ENCODE assay signal across 9 cellular contexts in genomic region chr5:170278611-170279500, GRCh38. TPM values are rescaled to one million over a fixed set of nuclear protein-coding genes. Genes with fewer than 3 reads are reported as not detected.
A peak's percentile ranks its signal among the peaks of the same experiment; 100 is the strongest.
DNase-seq lines count a peak whose midpoint lies in the region; ATAC-seq and TF ChIP-seq lines count a peak whose summit lies in the region.
"Had no signal": no experiment of that assay in that cellular context is flagged by ENCODE, and none has a peak within 500 bp of the region (broad histone marks: within the 10 kb centered on the region; RNA-seq: fewer than 3 reads in every experiment).

No MANE protein-coding gene starts in this region.

- peaks cover 8% of the 10 kb centered on the region for H3K27me3 ChIP-seq in neural progenitor cell

- no peak overlapping the region for H3K27ac ChIP-seq in neural progenitor cell

- peaks cover 4% of the 10 kb centered on the region for H3K9me3 Mint-ChIP-seq in neural progenitor cell

- peaks cover 23% of the 10 kb centered on the region for H3F3A ChIP-seq in neural progenitor cell (ENCODE audit: low read depth)

- H3K4me2 ChIP-seq in neural progenitor cell, result peak overlapping the region; percentile 57

- no peak for TF ChIP-seq CTCF in neural progenitor cell (IDR thresholded peaks at IDR 0.05)

- H3K4me3 ChIP-seq in neural progenitor cell, result no peak overlapping the region

- no peak overlapping the region for H3K9ac ChIP-seq in neural progenitor cell

- ATAC-seq in GM18861 (IDR thresholded peaks at IDR 0.05; ENCODE audit: unreplicated experiment), result peak; percentile 91
- ATAC-seq in HG02973 (IDR thresholded peaks at IDR 0.05; ENCODE audit: unreplicated experiment), result peak; percentile 79

- no peak overlapping the region for H3K27ac Mint-ChIP-seq in neural progenitor cell

- H3K4me3 Mint-ChIP-seq in neural progenitor cell, result no peak overlapping the region

- H3K4me1 Mint-ChIP-seq in neural progenitor cell, result peaks cover 27% of the 10 kb centered on the region

- no peaks in the 10 kb centered on the region for H3K79me2 ChIP-seq in neural progenitor cell (ENCODE audit: low read depth)

- H3K4me1 ChIP-seq in neural progenitor cell, result peaks cover 32% of the 10 kb centered on the region

- peak; percentile 26 for DNase-seq in SK-N-DZ (ENCODE audit: low spot score)
- peak; percentile 85 for DNase-seq in activated gamma-delta T cell treated with anti-CD3 and anti-CD28 coated beads, Interleukin-2, amount 50 U/mL, for 16 hours (ENCODE audit: low read depth)
- DNase-seq in neural progenitor cell (ENCODE audit: low spot score), result peak; percentile 49
- DNase-seq in ureter (ENCODE audit: low spot score), result peak; percentile 64
- no peak for DNase-seq in globus pallidus (ENCODE audit: low spot score)
- DNase-seq in NCI-H1417 (lab: John Stamatoyannopoulos, UW), result no peak
- DNase-seq: IMR-90 had no signal

- no peaks in the 10 kb centered on the region for H3K36me3 Mint-ChIP-seq in neural progenitor cell

- H3K36me3 ChIP-seq in neural progenitor cell, result no peaks in the 10 kb centered on the region

- H4K20me1 ChIP-seq in neural progenitor cell (ENCODE audit: low read depth), result no peaks in the 10 kb centered on the region

- H2AFZ ChIP-seq in neural progenitor cell (replicated peaks), result no peak overlapping the region

- no peaks in the 10 kb centered on the region for H3K9me3 ChIP-seq in neural progenitor cell (ENCODE audit: low read depth)

- H3K27me3 Mint-ChIP-seq in neural progenitor cell (ENCODE audit: insufficient read depth, low read depth), result peaks cover 14% of the 10 kb centered on the region

RNA-seq across cellular contexts. Expression of gene LCP2, which starts 18.7 kb away (rescaled TPM):
- not detected in 2 replicates for polyA plus RNA-seq in SK-N-DZ (2014; cell fraction: cytosol; rRNA removed)
- not detected in 2 replicates for polyA plus RNA-seq in SK-N-DZ (2014; cell fraction: nucleus; rRNA removed)
- total RNA-seq in neural progenitor cell (ENCODE audit: low replicate concordance) (not detected in 2 replicates), ureter (21.7 TPM)
- total RNA-seq: IMR-90 had no signal
- polyA plus RNA-seq: IMR-90 had no signal

RNA-seq across cellular contexts. Expression of gene C5orf58, which starts 46.1 kb away (rescaled TPM):
- not detected in 2 replicates for polyA plus RNA-seq in SK-N-DZ (2014; cell fraction: cytosol; rRNA removed)
- not detected in 2 replicates for polyA plus RNA-seq in SK-N-DZ (2014; cell fraction: nucleus; rRNA removed)
- total RNA-seq in neural progenitor cell (ENCODE audit: low replicate concordance) (not detected in 2 replicates), ureter (not detected)
- total RNA-seq: IMR-90 had no signal
- polyA plus RNA-seq: IMR-90 had no signal

Comparison
In these comparisons a context has a peak if more than half of its experiments do, and no peak if none do; other contexts are left out.
1. DNase-seq: peak in SK-N-DZ (single experiment), activated gamma-delta T cell treated with anti-CD3 and anti-CD28 coated beads, Interleukin-2, amount 50 U/mL, for 16 hours (single experiment), neural progenitor cell (single experiment) and ureter (single experiment); none in globus pallidus (single experiment) and NCI-H1417 (0 of 3).
2. RNA of gene LCP2, which starts 18.7 kb away (total RNA-seq): 21.7 TPM in ureter (single experiment); not detected in neural progenitor cell; every median in the first group is over 10 times any median in the second.